Comparison of ENCODE assay signal across 1 cellular context in genomic region chr19:54115071-54116063, GRCh38.
TF ChIP-seq lines count a peak whose summit lies in the region.

PRPF31 (plus strand) TSS chr19:54115754; CDS start chr19:54118279, 2,525 bp downstream.
TFPT (minus strand) TSS chr19:54115657; CDS start chr19:54115269, 388 bp downstream.

TF ChIP-seq in HepG2, 621 proteins besides CTCF, POLR2A, EP300 and RAD21 (continued from another document and continues in another):
- TF ChIP-seq ZNF407 (CRISPR knock-in tag; IDR thresholded peaks at IDR 0.05; ENCODE audit: not compliant biosample characterization) = no peak
- peak; percentile 48; the same call in 1 of the 2 replicates for TF ChIP-seq UBTF (CRISPR knock-in tag; IDR thresholded peaks at IDR 0.05)
- TF ChIP-seq SKIL (CRISPR knock-in tag; IDR thresholded peaks at IDR 0.05; ENCODE audit: borderline replicate concordance) = no peak
- no peak for TF ChIP-seq BCLAF1 (IDR thresholded peaks at IDR 0.05)
- TF ChIP-seq ZNF800 (CRISPR knock-in tag; IDR thresholded peaks at IDR 0.05) = no peak
- no peak; a peak in 1 of 4 replicates for TF ChIP-seq MAFK (conservative IDR thresholded peaks at IDR 0.05 in 1 of 2, IDR thresholded peaks at IDR 0.05 in 1 of 2; ENCODE audit: low read length in 2 of 2)
- no peak for TF ChIP-seq ZNF101 (CRISPR knock-in tag; IDR thresholded peaks at IDR 0.05; ENCODE audit: borderline replicate concordance, low read depth)
- TF ChIP-seq CHD4 (IDR thresholded peaks at IDR 0.05; ENCODE audit: borderline replicate concordance, low read length) = no peak
- TF ChIP-seq NFATC3 (CRISPR knock-in tag; IDR thresholded peaks at IDR 0.05) = no peak; the same call in 1 of the 2 replicates
- TF ChIP-seq KDM2A (CRISPR knock-in tag; IDR thresholded peaks at IDR 0.05; ENCODE audit: borderline replicate concordance, low read depth) = peak; percentile 100
- TF ChIP-seq ZNF607 (CRISPR knock-in tag; IDR thresholded peaks at IDR 0.05; ENCODE audit: borderline replicate concordance) = peak; percentile 82; the same call in 1 of the 2 replicates
- 0 out of 2 replicates have a peak, but pooled peaks have one; percentile 53 for TF ChIP-seq ZNF570 (CRISPR knock-in tag; IDR thresholded peaks at IDR 0.05; ENCODE audit: borderline replicate concordance)
- no peak for TF ChIP-seq ZNF235 (CRISPR knock-in tag; IDR thresholded peaks at IDR 0.05; ENCODE audit: borderline replicate concordance)
- TF ChIP-seq CREM (IDR thresholded peaks at IDR 0.05) = peak; percentile 100
- TF ChIP-seq CREM (CRISPR knock-in tag; IDR thresholded peaks at IDR 0.05) = peak; percentile 94
- no peak for TF ChIP-seq ZBTB14 (CRISPR knock-in tag; IDR thresholded peaks at IDR 0.05)
- no peak for TF ChIP-seq USF2 (IDR thresholded peaks at IDR 0.05; ENCODE audit: low read depth, low read length)
- no peak for TF ChIP-seq USF2 (CRISPR knock-in tag; IDR thresholded peaks at IDR 0.05; ENCODE audit: borderline replicate concordance)
- TF ChIP-seq ZC3H4 (CRISPR knock-in tag; IDR thresholded peaks at IDR 0.05; ENCODE audit: borderline replicate concordance) = no peak
- TF ChIP-seq ZNF281 (CRISPR knock-in tag; IDR thresholded peaks at IDR 0.05; ENCODE audit: borderline replicate concordance) = peak; percentile 81
- no peak for TF ChIP-seq NFE2 (CRISPR knock-in tag; IDR thresholded peaks at IDR 0.05)
- TF ChIP-seq ZFP62 (CRISPR knock-in tag; IDR thresholded peaks at IDR 0.05) = no peak; the same call in 1 of the 2 replicates
- TF ChIP-seq E2F1 (CRISPR knock-in tag; IDR thresholded peaks at IDR 0.05) = peak; percentile 28; the same call in 1 of the 2 replicates
